9 cellular contexts compared by ENCODE assay signal in the genomic region with DNA sequence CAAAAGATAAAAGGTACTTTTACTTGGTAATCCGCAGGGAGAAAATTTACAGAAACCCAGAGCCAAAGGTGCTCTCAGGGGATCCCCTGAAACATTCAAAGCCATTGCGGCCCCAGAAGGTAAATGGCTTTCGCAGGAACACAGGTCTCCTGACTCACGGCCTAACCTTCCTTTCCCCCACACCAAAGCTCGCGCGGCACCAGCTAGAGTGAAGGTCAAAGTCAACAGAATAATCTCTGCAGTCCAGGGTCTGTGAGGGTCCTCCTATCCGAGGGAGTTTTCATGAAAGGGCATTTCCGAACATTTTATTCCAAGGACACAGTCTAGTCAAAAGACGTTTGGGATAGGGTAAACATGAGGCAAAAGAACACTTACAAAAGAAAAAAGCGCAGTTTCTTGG. TPM values are rescaled to one million over a fixed set of nuclear protein-coding genes. Genes with fewer than 3 reads are reported as not detected.
DNase-seq lines count a peak whose midpoint lies in the region; ATAC-seq and TF ChIP-seq lines count a peak whose summit lies in the region.
"Had no signal": no experiment of that assay in that cellular context is flagged by ENCODE, and none has a peak within 500 bp of the region (broad histone marks: within the 10 kb centered on the region; RNA-seq: fewer than 3 reads in every experiment).

No MANE protein-coding gene starts in this region.

- H3K23ac ChIP-seq in mesendoderm (ENCODE audit: low read length), result no peak overlapping the region

- H3K79me1 ChIP-seq in mesendoderm (ENCODE audit: low read length), result no peaks in the 10 kb centered on the region

- peak overlapping the region; percentile 49 for H3K4me3 ChIP-seq in mesendoderm (ENCODE audit: low read length)
- H3K4me3 ChIP-seq in uterus, result peak overlapping the region; percentile 36 to 92

- TF ChIP-seq POLR2A in uterus (IDR thresholded peaks at IDR 0.05), result no peak

- H2AK5ac ChIP-seq in mesendoderm (ENCODE audit: low read length), result no peak overlapping the region

- peak overlapping the region; percentile 35 for H2BK5ac ChIP-seq in mesendoderm (ENCODE audit: low read length)

- peaks cover 1% of the 10 kb centered on the region for H3K79me2 ChIP-seq in mesendoderm (ENCODE audit: control insufficient read depth, insufficient read depth, low read length)

- H3K27ac ChIP-seq in cingulate gyrus (ENCODE audit: low read depth, low read length) (peak overlapping the region; percentile 89), mesendoderm (ENCODE audit: low read depth, low read length) (peak overlapping the region; percentile 34), uterus (peak overlapping the region; percentile 77 to 94)

- no peaks in the 10 kb centered on the region for H3K9me3 ChIP-seq in uterus

- peak overlapping the region; percentile 76 for H2BK120ac ChIP-seq in mesendoderm (ENCODE audit: low read depth, low read length)

- H4K5ac ChIP-seq in mesendoderm (ENCODE audit: low read length), result peak overlapping the region; percentile 21

- peak overlapping the region; percentile 73 for H3K4me2 ChIP-seq in mesendoderm (ENCODE audit: low read length)

- intact Hi-C loops in Right ventricle myocardium superior (cut with DNase I), result no loop called here
- intact Hi-C loops in cardiac septum (cut with DNase I), result loop anchor here (5.0 kb wide), 1 partner anchor 41 kb away; no protein-coding TSS in a partner anchor
- intact Hi-C loops in uterus (cut with DNase I; ENCODE audit: low total_unique reads), result no loop called here

- WGBS in mesendoderm (ENCODE audit: extremely low coverage, insufficient coverage, low lambda C conversion rate), result no CpG with 5 or more reads among the region's 11 CpGs

- peak overlapping the region; percentile 66 for H3K18ac ChIP-seq in mesendoderm (ENCODE audit: low read length)

- no peak for TF ChIP-seq CTCF in uterus (IDR thresholded peaks at IDR 0.05)

- H3K4me1 ChIP-seq in mesendoderm (ENCODE audit: control insufficient read depth, low read depth, low read length), result peaks cover 2% of the 10 kb centered on the region
- no peaks in the 10 kb centered on the region for H3K4me1 ChIP-seq in uterus

- no peak overlapping the region for H4K8ac ChIP-seq in mesendoderm (ENCODE audit: low read depth, low read length)

- no peak overlapping the region for H3K4ac ChIP-seq in mesendoderm (ENCODE audit: low read depth, low read length)

- H3K56ac ChIP-seq in mesendoderm (ENCODE audit: low read length), result peak overlapping the region; percentile 89

- H3K27me3 ChIP-seq in mesendoderm (ENCODE audit: insufficient read depth, low read length, poor library complexity) (no peaks in the 10 kb centered on the region), uterus (no peaks in the 10 kb centered on the region)

- no peaks in the 10 kb centered on the region for H3K36me3 ChIP-seq in mesendoderm (ENCODE audit: control insufficient read depth, insufficient read depth, low read length)
- no peaks in the 10 kb centered on the region for H3K36me3 ChIP-seq in uterus

- peak overlapping the region; percentile 70 for H3K9ac ChIP-seq in mesendoderm (ENCODE audit: low read length)

- peak; percentile 16 for ATAC-seq in Right ventricle myocardium superior (ENCODE audit: poor library complexity)
- ATAC-seq in activated CD4-positive, CD25-positive, alpha-beta regulatory T cell treated with anti-CD3 and anti-CD28 coated beads, Interleukin-2, amount 50 U/mL, for 24 hours, result no peak
- no peak for ATAC-seq in HG02571 (IDR thresholded peaks at IDR 0.05; ENCODE audit: unreplicated experiment)

- H2BK15ac ChIP-seq in mesendoderm (replicated peaks; ENCODE audit: low read depth), result no peak overlapping the region

- DNase-seq in Right ventricle myocardium superior (no peak), cardiac septum (ENCODE audit: low spot score) (no peak), mesendoderm (no peak), uterus (peak; percentile 20), GM19240 (ENCODE audit: insufficient read length, low spot score) (no peak)
- DNase-seq: DND-41 had no signal

RNA-seq across cellular contexts. Expression of gene STEAP2, which starts 0.6 kb away (rescaled TPM):
- total RNA-seq in Right ventricle myocardium superior (10.5 TPM), cardiac septum (15.9 TPM), uterus (10 to 100 TPM; 18.0 to 48.2 (median 31.2) TPM)
- 4.8 TPM for polyA plus RNA-seq in mesendoderm (2013, experiment 1 of 2)
- polyA plus RNA-seq in mesendoderm (2013, experiment 2 of 2), result 5.1 TPM

RNA-seq across cellular contexts. Expression of gene CFAP69, which starts 34.0 kb away (rescaled TPM):
- total RNA-seq in Right ventricle myocardium superior (1.3 TPM), cardiac septum (3.6 TPM), uterus (10 to 100 TPM in 2 of 4 donors, 1 to 10 TPM in 2; 5.9 to 17.4 (median 10.2) TPM)
- 2.4 TPM for polyA plus RNA-seq in mesendoderm (2013, experiment 1 of 2)
- polyA plus RNA-seq in mesendoderm (2013, experiment 2 of 2), result 2.6 TPM

RNA-seq across cellular contexts. Expression of gene STEAP1, which starts 56.7 kb away (rescaled TPM):
- total RNA-seq in Right ventricle myocardium superior (1.2 TPM), cardiac septum (6.5 TPM), uterus (1 to 10 TPM in 3 of 4 donors, under 1 TPM in 1; 0.77 to 9.4 (median 6.2) TPM)
- polyA plus RNA-seq in mesendoderm (2013, experiment 1 of 2), result 5.9 TPM
- 5.4 TPM for polyA plus RNA-seq in mesendoderm (2013, experiment 2 of 2)

Comparison
In these comparisons a context has a peak if more than half of its experiments do, and no peak if none do; other contexts are left out.
1. DNase-seq: peak in uterus (2 of 2); none in Right ventricle myocardium superior (single experiment), cardiac septum (single experiment), mesendoderm (single experiment) and GM19240 (single experiment).
2. H3K27ac ChIP-seq: peak in every context shown above with its lines; median percentile 89 in cingulate gyrus; 86 in uterus; 34 in mesendoderm.